8 cellular contexts compared by ENCODE assay signal in the genomic region with DNA sequence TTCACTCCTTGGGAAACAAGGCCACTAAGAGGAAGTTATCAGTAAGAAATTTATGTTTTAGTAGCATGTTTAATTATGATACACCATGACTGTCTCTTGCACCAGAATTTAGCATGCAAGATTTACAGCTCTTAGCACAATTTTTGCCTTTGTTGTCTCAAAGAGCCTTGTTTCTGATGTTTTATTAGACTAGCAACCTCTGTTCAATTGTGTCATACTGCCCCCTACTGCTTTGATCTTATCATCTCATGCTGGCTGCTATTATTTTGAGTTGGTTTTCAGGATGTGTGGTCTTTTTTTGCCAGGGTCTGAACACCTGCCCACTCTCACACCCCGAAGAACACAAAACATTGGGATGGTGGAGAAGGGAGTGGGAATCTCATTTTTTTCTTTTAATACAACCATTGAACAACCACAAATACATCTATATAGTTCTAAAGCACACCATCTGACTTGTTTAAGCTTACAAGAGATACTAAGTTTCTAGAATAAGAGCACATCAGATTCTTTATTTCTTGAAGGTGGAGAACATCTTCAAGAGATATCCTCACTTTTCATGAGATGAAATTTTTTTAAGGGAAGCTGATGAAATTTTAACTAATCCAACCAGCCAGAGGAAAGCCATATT.
A peak's percentile ranks its signal among the peaks of the same experiment; 100 is the strongest.
DNase-seq lines count a peak whose midpoint lies in the region; ATAC-seq lines count a peak whose summit lies in the region.

No MANE protein-coding gene starts in this region.

- H3K9me3 Mint-ChIP-seq in activated T-cell treated with anti-CD3 and anti-CD28 coated beads, Interleukin-2, amount 50 U/mL, for 72 hours, result no peaks in the 10 kb centered on the region

- no CpG with 5 or more reads among the region's 1 CpG for WGBS in trophoblast cell (ENCODE audit: extremely low coverage, insufficient coverage, insufficient read length)

- no peak overlapping the region for H3K23ac ChIP-seq in trophoblast cell (ENCODE audit: low read length)

- no peaks in the 10 kb centered on the region for H3K36me3 Mint-ChIP-seq in activated T-cell treated with anti-CD3 and anti-CD28 coated beads, Interleukin-2, amount 50 U/mL, for 72 hours (ENCODE audit: insufficient read depth in 2 of 2)

- H3K14ac ChIP-seq in trophoblast cell (ENCODE audit: low read length), result no peak overlapping the region

- no peak overlapping the region for H2BK5ac ChIP-seq in trophoblast cell (ENCODE audit: low read depth, low read length, poor library complexity)

- H2BK12ac ChIP-seq in trophoblast cell (ENCODE audit: low read length), result no peak overlapping the region

- no peak overlapping the region for H4K91ac ChIP-seq in trophoblast cell (ENCODE audit: low read depth, low read length)

- H3K4me3 Mint-ChIP-seq in activated T-cell treated with anti-CD3 and anti-CD28 coated beads, Interleukin-2, amount 50 U/mL, for 72 hours, result no peak overlapping the region

- H3K27me3 Mint-ChIP-seq in activated T-cell treated with anti-CD3 and anti-CD28 coated beads, Interleukin-2, amount 50 U/mL, for 72 hours (ENCODE audit: low read depth), result no peaks in the 10 kb centered on the region

- no peak overlapping the region for H2BK120ac ChIP-seq in trophoblast cell (ENCODE audit: insufficient read depth, low read length, poor library complexity)

- H3K4me2 ChIP-seq in trophoblast cell (ENCODE audit: low read length), result no peak overlapping the region

- ATAC-seq in activated T-cell treated with anti-CD3 and anti-CD28 coated beads, Interleukin-2, amount 50 U/mL, for 72 hours (replicated peaks in 1 of 2), result peak in 1 of 2 donors; percentile 41
- ATAC-seq in GM19397 (IDR thresholded peaks at IDR 0.05; ENCODE audit: unreplicated experiment), result no peak

- no peak overlapping the region for H3K9ac ChIP-seq in trophoblast cell (ENCODE audit: low read length)

- no peak overlapping the region for H3K27ac ChIP-seq in trophoblast cell (ENCODE audit: low read depth, low read length)

- H4K8ac ChIP-seq in trophoblast cell (ENCODE audit: low read depth, low read length), result no peak overlapping the region

- H3K79me2 ChIP-seq in trophoblast cell (ENCODE audit: control insufficient read depth, insufficient read depth, low read length, poor library complexity), result no peaks in the 10 kb centered on the region

- no peak overlapping the region for H2AK5ac ChIP-seq in trophoblast cell (ENCODE audit: low read length)

- H4K12ac ChIP-seq in trophoblast cell (ENCODE audit: low read depth, low read length), result no peak overlapping the region

- peak; percentile 5 to 28 for DNase-seq in activated T-cell treated with anti-CD3 and anti-CD28 coated beads, Interleukin-2, amount 50 U/mL, for 72 hours
- DNase-seq in activated T-cell treated with anti-CD3 and anti-CD28 coated beads for 4 hours (no peak), M059J (ENCODE audit: low read depth) (peak; percentile 52), RPMI8226 (peak; percentile 46), fibroblast of peridontal ligament (ENCODE audit: extremely low read depth) (peak; percentile 42), trophoblast cell (peak; percentile 32 to 85)
- no peak for DNase-seq in activated CD8-positive, alpha-beta memory T cell treated with anti-CD3 and anti-CD28 coated beads, Interleukin-2, amount 50 U/mL, for 48 hours

- H2AFZ ChIP-seq in trophoblast cell (ENCODE audit: insufficient read depth, low read length, poor library complexity), result no peak overlapping the region

- H3K36me3 ChIP-seq in trophoblast cell (ENCODE audit: control insufficient read depth in 1 of 2, insufficient read depth in 2 of 2, low read length in 2 of 2), result no peaks in the 10 kb centered on the region

- no peaks in the 10 kb centered on the region for H3K79me1 ChIP-seq in trophoblast cell (ENCODE audit: low read length)

- no peak overlapping the region for H3K4ac ChIP-seq in trophoblast cell (ENCODE audit: low read depth, low read length)

- H3K18ac ChIP-seq in trophoblast cell (ENCODE audit: low read length), result no peak overlapping the region

- H3K4me1 Mint-ChIP-seq in activated T-cell treated with anti-CD3 and anti-CD28 coated beads, Interleukin-2, amount 50 U/mL, for 72 hours (ENCODE audit: low read depth), result no peaks in the 10 kb centered on the region

- no peak overlapping the region for H3K4me3 ChIP-seq in trophoblast cell (ENCODE audit: low read depth, low read length)

- no peaks in the 10 kb centered on the region for H3K4me1 ChIP-seq in trophoblast cell (ENCODE audit: control insufficient read depth in 1 of 2, insufficient read depth in 2 of 2, low read length in 2 of 2)

- H3K27ac Mint-ChIP-seq in activated T-cell treated with anti-CD3 and anti-CD28 coated beads, Interleukin-2, amount 50 U/mL, for 72 hours, result no peak overlapping the region

- peaks cover 2% of the 10 kb centered on the region for H3K9me3 ChIP-seq in trophoblast cell (ENCODE audit: insufficient read depth, low read depth, low read length)

- H3K27me3 ChIP-seq in trophoblast cell (ENCODE audit: insufficient read depth, low read length), result no peaks in the 10 kb centered on the region

Comparison
In these comparisons a context has a peak if more than half of its experiments do, and no peak if none do; other contexts are left out.
1. DNase-seq: peak in activated T-cell treated with anti-CD3 and anti-CD28 coated beads, Interleukin-2, amount 50 U/mL, for 72 hours (2 of 2), M059J (single experiment), RPMI8226 (single experiment), fibroblast of peridontal ligament (single experiment) and trophoblast cell (2 of 2); none in activated T-cell treated with anti-CD3 and anti-CD28 coated beads for 4 hours (single experiment) and activated CD8-positive, alpha-beta memory T cell treated with anti-CD3 and anti-CD28 coated beads, Interleukin-2, amount 50 U/mL, for 48 hours (single experiment).